24 cellular contexts compared by ENCODE assay signal in the genomic region with DNA sequence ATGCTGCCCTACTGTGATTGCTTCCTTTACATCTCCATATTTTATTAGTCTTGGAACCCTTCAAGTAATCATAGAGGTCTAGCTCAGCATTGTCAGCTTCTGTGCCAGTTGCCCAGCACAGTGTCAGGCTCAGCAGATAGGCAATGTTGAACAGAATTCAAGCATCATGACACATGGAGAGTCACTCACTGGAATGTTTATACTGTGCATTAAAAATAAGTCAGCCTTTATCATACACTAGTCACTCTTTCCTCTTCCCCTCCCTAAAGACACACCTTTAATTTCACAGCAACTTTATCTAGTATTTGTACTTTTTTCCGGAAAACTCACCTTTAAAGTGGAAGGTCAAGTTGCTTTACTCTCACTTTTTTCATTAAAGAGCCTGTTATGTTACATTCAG.
DNase-seq lines count a peak whose midpoint lies in the region; ATAC-seq and TF ChIP-seq lines count a peak whose summit lies in the region.
"Had no signal": no experiment of that assay in that cellular context is flagged by ENCODE, and none has a peak within 500 bp of the region (broad histone marks: within the 10 kb centered on the region; RNA-seq: fewer than 3 reads in every experiment).

No MANE protein-coding gene starts in this region.

- intact Hi-C loops in IMR-90 (cut with micrococcal nuclease), result no loop called here

- H3K14ac ChIP-seq in IMR-90 (replicated peaks; ENCODE audit: low read depth, low read length), result no peak overlapping the region

- no peak for TF ChIP-seq EP300 in SK-N-SH (IDR thresholded peaks at IDR 0.05; ENCODE audit: borderline replicate concordance in 1 of 2, low read depth in 1 of 2, low read length in 1 of 2)

- H2AFZ ChIP-seq in IMR-90 (replicated peaks; ENCODE audit: low read length, poor library complexity) (no peak overlapping the region), SK-N-SH (ENCODE audit: low read depth) (no peak overlapping the region)
- H2AFZ ChIP-seq: neural progenitor cell had no signal

- no peaks in the 10 kb centered on the region for H3K9me2 ChIP-seq in SK-N-SH

- H2BK5ac ChIP-seq in IMR-90 (ENCODE audit: low read depth, low read length, poor library complexity, severe bottlenecking), result no peak overlapping the region

- ATAC-seq in IMR-90 (ENCODE audit: low read depth), result peak; percentile 65
- ATAC-seq: A549; activated CD8-positive, alpha-beta T cell treated with anti-CD3 and anti-CD28 coated beads, Interleukin-2, amount 10 ng/mL, durations not matched to agents 7 days and 5 days; CD8-positive, alpha-beta T cell; heart left ventricle; Panc1; T-helper 17 cell had no signal

- H3K27me3 ChIP-seq in IMR-90 (ENCODE audit: control insufficient read depth, insufficient read depth, low read length) (no peaks in the 10 kb centered on the region), SK-N-SH (ENCODE audit: insufficient read depth) (no peaks in the 10 kb centered on the region)
- H3K27me3 ChIP-seq: heart left ventricle, neural progenitor cell, right atrium auricular region, transverse colon had no signal

- H3K79me1 ChIP-seq in IMR-90 (ENCODE audit: low read depth in 1 of 2, low read length in 2 of 2), result no peaks in the 10 kb centered on the region

- no peak for TF ChIP-seq POLR2A in IMR-90 (IDR thresholded peaks at IDR 0.05; ENCODE audit: low read depth, low read length)

- BruUV-seq in IMR-90 (replicated peaks; lab: Mats Ljungman, UMichigan), result no TSS peak

- H3K4ac ChIP-seq in IMR-90 (ENCODE audit: low read depth, low read length), result peak overlapping the region; percentile 57; the same call in 1 of the 2 replicates

- peak overlapping the region; percentile 74 for H2AK5ac ChIP-seq in IMR-90 (ENCODE audit: low read depth, low read length)

- H3K9me1 ChIP-seq in IMR-90 (ENCODE audit: insufficient read depth, low read length), result peaks cover 8% of the 10 kb centered on the region; the same call in 1 of the 2 replicates

- TF ChIP-seq CTCF in IMR-90 (conservative IDR thresholded peaks at IDR 0.05; ENCODE audit: low read depth, low read length) (no peak), SK-N-SH (IDR thresholded peaks at IDR 0.05) (no peak), fibroblast of mammary gland (conservative IDR thresholded peaks at IDR 0.05; ENCODE audit: control insufficient read depth, insufficient read depth, low read depth, low read length) (no peak)

- H3K4me1 ChIP-seq in IMR-90 (ENCODE audit: control insufficient read depth, insufficient read depth, low read length), result no peaks in the 10 kb centered on the region; the same call in 1 of the 2 replicates
- H3K4me1 ChIP-seq in SK-N-SH (ENCODE audit: control insufficient read depth in 1 of 2, insufficient read depth in 2 of 2, low read depth in 1 of 2, low read length in 1 of 2), result no peaks in the 10 kb centered on the region; a peak in 1 of 4 replicates
- H3K4me1 ChIP-seq: A549, heart left ventricle, right atrium auricular region, transverse colon had no signal

- no peak overlapping the region for H4K5ac ChIP-seq in IMR-90 (ENCODE audit: low read depth, low read length)

- no CpG with 5 or more reads among the region's 1 CpG for WGBS in IMR-90 (ENCODE audit: extremely low coverage in 2 of 2, insufficient read length in 1 of 2), 2 experiments
- 64% methylated on average over 1 of the region's 1 CpG for WGBS in SK-N-SH (ENCODE audit: low lambda C conversion rate)

- no peak overlapping the region for H3K23ac ChIP-seq in IMR-90 (ENCODE audit: low read depth, low read length)

- POLR2A ChIA-PET in IMR-90 (lab: Charles Lee; ENCODE audit: unreplicated experiment), result no interaction called here
- POLR2A ChIA-PET in SK-N-SH (lab: Yijun Ruan, JAX), result no interaction called here

- H3K36me3 ChIP-seq in IMR-90 (ENCODE audit: control insufficient read depth, insufficient read depth, low read length), result no peaks in the 10 kb centered on the region
- H3K36me3 ChIP-seq in SK-N-SH (replicated peaks in 1 of 2; ENCODE audit: control insufficient read depth in 1 of 2, insufficient read depth in 2 of 2, low read length in 1 of 2), result no peaks in the 10 kb centered on the region
- H3K36me3 ChIP-seq: heart left ventricle, neural progenitor cell, right atrium auricular region, transverse colon had no signal

- H3K18ac ChIP-seq in IMR-90 (ENCODE audit: low read depth, low read length), result no peak overlapping the region

- H3F3A ChIP-seq in SK-N-SH (replicated peaks; ENCODE audit: insufficient read depth), result no peaks in the 10 kb centered on the region

- no peak overlapping the region for H2AK9ac ChIP-seq in IMR-90 (replicated peaks; ENCODE audit: low read depth, low read length, poor library complexity)

- H3K4me3 ChIP-seq in IMR-90 (ENCODE audit: insufficient read depth, low read depth, low read length), result no peak overlapping the region
- H3K4me3 ChIP-seq in SK-N-SH (ENCODE audit: low read depth in 2 of 2, low read length in 1 of 2), result no peak overlapping the region
- H3K4me3 ChIP-seq in fibroblast of mammary gland (ENCODE audit: control insufficient read depth, low read depth, low read length), result no peak overlapping the region
- H3K4me3 ChIP-seq: A549, heart left ventricle, neural progenitor cell, right atrium auricular region, transverse colon had no signal

- CTCF ChIA-PET in IMR-90 (lab: Yijun Ruan, JAX) (no interaction called here), SK-N-SH (lab: Yijun Ruan, JAX) (no interaction called here)

- no peak overlapping the region for H3K27ac ChIP-seq in IMR-90 (ENCODE audit: insufficient read depth, low read length)
- H3K27ac ChIP-seq in SK-N-SH (ENCODE audit: low read depth in 2 of 2, low read length in 1 of 2), result no peak overlapping the region
- H3K27ac ChIP-seq: A549, heart left ventricle, neural progenitor cell, right atrium auricular region, transverse colon had no signal

- no peaks in the 10 kb centered on the region for H3K9me3 ChIP-seq in IMR-90 (ENCODE audit: control insufficient read depth, insufficient read depth, low read length)
- H3K9me3 ChIP-seq in SK-N-SH, result no peaks in the 10 kb centered on the region
- H3K9me3 ChIP-seq: A549, heart left ventricle, right atrium auricular region, transverse colon had no signal

- H3K9ac ChIP-seq in IMR-90 (ENCODE audit: low read depth, low read length) (no peak overlapping the region), SK-N-SH (no peak overlapping the region)
- H3K9ac ChIP-seq: neural progenitor cell had no signal

- H3K4me2 ChIP-seq in IMR-90 (ENCODE audit: low read depth, low read length) (no peak overlapping the region), SK-N-SH (no peak overlapping the region)
- H3K4me2 ChIP-seq: A549, neural progenitor cell had no signal

- H4K91ac ChIP-seq in IMR-90 (ENCODE audit: insufficient read depth, low read depth, low read length), result no peak overlapping the region

- H2BK120ac ChIP-seq in IMR-90 (ENCODE audit: low read depth, low read length), result peak overlapping the region; percentile 12; the same call in 1 of the 2 replicates

- in situ Hi-C loops in IMR-90 (cut with MboI; ENCODE audit: low sequenced_read_pairs), result no loop called here

- H4K20me1 ChIP-seq in IMR-90 (ENCODE audit: insufficient read depth, low read length) (no peaks in the 10 kb centered on the region), SK-N-SH (ENCODE audit: insufficient read depth) (no peaks in the 10 kb centered on the region)

- no peak overlapping the region for H3K56ac ChIP-seq in IMR-90 (ENCODE audit: extremely low read depth, insufficient read depth, low read length)

- H4K8ac ChIP-seq in IMR-90 (ENCODE audit: low read depth in 2 of 2, low read length in 2 of 2), result no peak overlapping the region

- peak overlapping the region; percentile 62; the same call in 1 of the 2 replicates for H2BK20ac ChIP-seq in IMR-90 (ENCODE audit: low read depth, low read length)

- DNase-seq in AG08396 (ENCODE audit: low spot score), result peak; percentile 18
- DNase-seq in IMR-90, result peak; percentile 58
- no peak for DNase-seq in SK-N-SH
- DNase-seq in fibroblast of mammary gland (ENCODE audit: low read depth), result peak; percentile 33
- no peak for DNase-seq in DMS53 treated with DMSO at 0.1 percent for 48 hours (lab: John Stamatoyannopoulos, UW; ENCODE audit: unreplicated experiment)
- DNase-seq in UCSD-AML1 (lab: John Stamatoyannopoulos, UW; ENCODE audit: unreplicated experiment), result no peak
- no peak for DNase-seq in NCI-H2029 treated with DMSO at 0.1 percent for 48 hours (lab: John Stamatoyannopoulos, UW)
- DNase-seq in SK-N-DZ (ENCODE audit: low spot score), result no peak
- DNase-seq: activated CD8-positive, alpha-beta T cell treated with anti-CD3 and anti-CD28 coated beads, Interleukin-2, amount 10 ng/mL, durations not matched to agents 7 days and 5 days; aorta; CD8-positive, alpha-beta T cell; cerebellar nuclear complex; GDM1; H7; heart left ventricle; Karpas-422; mesenchymal stem cell; NCI-H526; T-helper 17 cell; transverse colon had no signal

- no peak for TF ChIP-seq RAD21 in IMR-90 (IDR thresholded peaks at IDR 0.05; ENCODE audit: low read length)
- no peak for TF ChIP-seq RAD21 in SK-N-SH (IDR thresholded peaks at IDR 0.05; ENCODE audit: low read length)

- H3K79me2 ChIP-seq in SK-N-SH (ENCODE audit: insufficient read depth), result no peaks in the 10 kb centered on the region

- dilution Hi-C loops in IMR-90 (cut with HindIII; ENCODE audit: low sequenced_read_pairs, unreplicated experiment), result no loop called here

- H2BK15ac ChIP-seq in IMR-90 (ENCODE audit: low read depth, low read length), result no peak overlapping the region; the same call in 2 of the 3 replicates

TF ChIP-seq in IMR-90, 13 proteins besides CTCF, POLR2A, EP300 and RAD21:
- TF ChIP-seq MAZ (IDR thresholded peaks at IDR 0.05; ENCODE audit: borderline replicate concordance, low read depth, low read length) (no peak), FOS (IDR thresholded peaks at IDR 0.05; ENCODE audit: low read depth, low read length) (0 out of 2 replicates have a peak, but pooled peaks have one; percentile 3), RCOR1 (IDR thresholded peaks at IDR 0.05; ENCODE audit: insufficient replicate concordance, low read length) (no peak)

TF ChIP-seq in SK-N-SH, 30 proteins besides CTCF, POLR2A, EP300 and RAD21 (continues in another document):
- TF ChIP-seq, protein P1, sequence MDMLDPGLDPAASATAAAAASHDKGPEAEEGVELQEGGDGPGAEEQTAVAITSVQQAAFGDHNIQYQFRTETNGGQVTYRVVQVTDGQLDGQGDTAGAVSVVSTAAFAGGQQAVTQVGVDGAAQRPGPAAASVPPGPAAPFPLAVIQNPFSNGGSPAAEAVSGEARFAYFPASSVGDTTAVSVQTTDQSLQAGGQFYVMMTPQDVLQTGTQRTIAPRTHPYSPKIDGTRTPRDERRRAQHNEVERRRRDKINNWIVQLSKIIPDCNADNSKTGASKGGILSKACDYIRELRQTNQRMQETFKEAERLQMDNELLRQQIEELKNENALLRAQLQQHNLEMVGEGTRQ (IDR thresholded peaks at IDR 0.05; ENCODE audit: borderline replicate concordance, low read depth, low read length), result no peak
- no peak for TF ChIP-seq TCF12 (IDR thresholded peaks at IDR 0.05)
- no peak for TF ChIP-seq POLR2AphosphoS5 (IDR thresholded peaks at IDR 0.05; ENCODE audit: low read depth, low read length)
- peak; percentile 18; the same call in 1 of the 2 replicates for TF ChIP-seq FOSL2 (IDR thresholded peaks at IDR 0.05; ENCODE audit: borderline replicate concordance, low read depth)
- TF ChIP-seq YY1 (IDR thresholded peaks at IDR 0.05; ENCODE audit: low read depth), result no peak

Comparison
In these comparisons a context has a peak if more than half of its experiments do, and no peak if none do; other contexts are left out.
1. DNase-seq: peak in AG08396 (single experiment), IMR-90 (single experiment) and fibroblast of mammary gland (single experiment); none in SK-N-SH (single experiment), DMS53 treated with DMSO at 0.1 percent for 48 hours (single experiment), UCSD-AML1 (single experiment), NCI-H2029 treated with DMSO at 0.1 percent for 48 hours (single experiment) and SK-N-DZ (single experiment).